ENCODE assay signal across 26 cellular contexts in genomic region chr20:11502051-11502450, GRCh38.
DNase-seq lines count a peak whose midpoint lies in the region; ATAC-seq and TF ChIP-seq lines count a peak whose summit lies in the region.
"Had no signal": no experiment of that assay in that cellular context is flagged by ENCODE, and none has a peak within 500 bp of the region (broad histone marks: within the 10 kb centered on the region; RNA-seq: fewer than 3 reads in every experiment).

No MANE protein-coding gene starts in this region.

- no peaks in the 10 kb centered on the region for H4K20me1 ChIP-seq in GM23248 (ENCODE audit: insufficient read depth)

- DNase-seq in GM23248 = peak; percentile 9
- DNase-seq in NCI-H446 treated with DMSO at 0.1 percent for 48 hours (lab: John Stamatoyannopoulos, UW) = peak; percentile 45
- peak; percentile 11 for DNase-seq in adipocyte (ENCODE audit: low read depth)
- DNase-seq in kidney tubule cell (ENCODE audit: low spot score) = peak; percentile 86
- no peak for DNase-seq in epidermal melanocyte (ENCODE audit: insufficient read length, low spot score)
- no peak for DNase-seq in NCI-H524 treated with DMSO at 0.1 percent for 48 hours (lab: John Stamatoyannopoulos, UW)
- no peak for DNase-seq in spleen
- DNase-seq: activated CD4-positive, CD25-positive, alpha-beta regulatory T cell treated with anti-CD3 and anti-CD28 coated beads, Interleukin-2, amount 50 U/mL, for 72 hours; activated CD8-positive, alpha-beta memory T cell treated with anti-CD3 and anti-CD28 coated beads for 24 hours; activated naive CD4-positive, alpha-beta T cell treated with anti-CD3 and anti-CD28 coated beads, Interleukin-2, amount 50 U/mL, for 16 hours; activated T-cell treated with anti-CD3 and anti-CD28 coated beads, Interleukin-2, amount 50 U/mL, for 48 hours; CD8-positive, alpha-beta memory T cell; cerebellar nuclear complex; erythroblast; hypothalamus; islet precursor cell; NCI-H1436; NCI-H526 treated with DMSO at 0.1 percent for 48 hours; psoas muscle; SW 1271; uterus had no signal

- H3K4me1 ChIP-seq in GM23248 (ENCODE audit: insufficient read depth) = no peaks in the 10 kb centered on the region
- H3K4me1 ChIP-seq in adipocyte (ENCODE audit: control insufficient read depth, insufficient read depth, low read length) = no peaks in the 10 kb centered on the region
- H3K4me1 ChIP-seq in spleen = no peaks in the 10 kb centered on the region
- H3K4me1 ChIP-seq: ascending aorta, psoas muscle, suprapubic skin, uterus had no signal

- no peak overlapping the region for H3K4me2 ChIP-seq in GM23248 (ENCODE audit: unreplicated experiment)

- H3K27ac ChIP-seq in GM23248 = no peak overlapping the region
- H3K27ac ChIP-seq in spleen = no peak overlapping the region
- H3K27ac ChIP-seq: ascending aorta, psoas muscle, skin epidermis, suprapubic skin, uterus had no signal

- TF ChIP-seq POLR2A in spleen (IDR thresholded peaks at IDR 0.05) = no peak

- ATAC-seq in GM21619 (IDR thresholded peaks at IDR 0.05; ENCODE audit: unreplicated experiment) = no peak
- ATAC-seq: psoas muscle; stimulated activated memory B cell treated with anti-CD40 and anti-IgM and Interleukin-4, amounts not matched to agents 10 μg/mL and 1 μg/mL and 100 μg/mL, for 72 hours had no signal

- in situ Hi-C loops in GM23248 (cut with MboI) = no loop called here

- WGBS in GM23248 (ENCODE audit: low coverage in 1 of 2, low lambda C conversion rate in 2 of 2, missing lambda C conversion rate in 2 of 2), 2 experiments = 46 to 52% methylated on average over 1 of the region's 1 CpG
- 62 to 87% (median 72%) methylated on average over 1 of the region's 1 CpG for WGBS in spleen, 5 donors

- H3K9me2 ChIP-seq in GM23248 (ENCODE audit: insufficient read depth) = peaks cover 5% of the 10 kb centered on the region; the same call in 1 of the 2 replicates

- H3K4me3 ChIP-seq in GM23248 (no peak overlapping the region), adipocyte (ENCODE audit: low read length) (no peak overlapping the region), spleen (no peak overlapping the region)
- H3K4me3 ChIP-seq: ascending aorta, psoas muscle, skin epidermis, suprapubic skin, uterus had no signal

- H3K27me3 ChIP-seq in GM23248 (replicated peaks; ENCODE audit: insufficient read depth) (peaks cover 3% of the 10 kb centered on the region; the same call in 1 of the 2 replicates), adipocyte (replicated peaks; ENCODE audit: control insufficient read depth, insufficient read depth, low read length) (peaks cover 8% of the 10 kb centered on the region), spleen (replicated peaks in 1 of 7) (no peaks in the 10 kb centered on the region)
- H3K27me3 ChIP-seq: ascending aorta, suprapubic skin, uterus had no signal

- TF ChIP-seq CTCF in spleen (IDR thresholded peaks at IDR 0.05 in 8 of 11, conservative IDR thresholded peaks at IDR 0.05 in 3 of 11) = no peak

- intact Hi-C loops in spleen (cut with DNase I; ENCODE audit: low total_unique reads) = no loop called here

- H3F3A ChIP-seq in GM23248 (ENCODE audit: insufficient read depth) = no peaks in the 10 kb centered on the region

- no peaks in the 10 kb centered on the region for H3K79me2 ChIP-seq in GM23248 (ENCODE audit: insufficient read depth)

- no peak overlapping the region for H3K9ac ChIP-seq in GM23248
- H3K9ac ChIP-seq in adipocyte (ENCODE audit: low read length) = no peak overlapping the region

- no peak overlapping the region for H2AFZ ChIP-seq in GM23248

- no peaks in the 10 kb centered on the region for H3K36me3 ChIP-seq in GM23248 (ENCODE audit: low read depth)
- no peaks in the 10 kb centered on the region for H3K36me3 ChIP-seq in adipocyte (ENCODE audit: control insufficient read depth, insufficient read depth, low read length, severe bottlenecking)
- no peaks in the 10 kb centered on the region for H3K36me3 ChIP-seq in spleen
- H3K36me3 ChIP-seq: ascending aorta, suprapubic skin, uterus had no signal

- H3K9me3 ChIP-seq in GM23248 (ENCODE audit: low read depth) (no peaks in the 10 kb centered on the region), adipocyte (ENCODE audit: control insufficient read depth, low read length) (no peaks in the 10 kb centered on the region), spleen (no peaks in the 10 kb centered on the region)
- H3K9me3 ChIP-seq: ascending aorta, psoas muscle, suprapubic skin, uterus had no signal

Comparison
In these comparisons a context has a peak if more than half of its experiments do, and no peak if none do; other contexts are left out.
1. DNase-seq: peak in GM23248 (single experiment), NCI-H446 treated with DMSO at 0.1 percent for 48 hours (single experiment), adipocyte (single experiment) and kidney tubule cell (single experiment); none in epidermal melanocyte (single experiment), NCI-H524 treated with DMSO at 0.1 percent for 48 hours (single experiment) and spleen (single experiment).